ENCODE assay signal across 1 cellular context in genomic region chr19:20278342-20278741, GRCh38.
TF ChIP-seq lines count a peak whose summit lies in the region.

No MANE protein-coding gene starts in this region.

TF ChIP-seq in GM23338, 12 proteins besides CTCF, POLR2A, EP300 and RAD21 (continued from another document):
- no peak for TF ChIP-seq REST (IDR thresholded peaks at IDR 0.05; ENCODE audit: unreplicated experiment)
- no peak for TF ChIP-seq EZH2 (IDR thresholded peaks at IDR 0.05; ENCODE audit: low read depth, unreplicated experiment)
- TF ChIP-seq EZH2phosphoT487 (IDR thresholded peaks at IDR 0.05; ENCODE audit: unreplicated experiment) = no peak
- TF ChIP-seq ZNF331 (CRISPR knock-in tag; IDR thresholded peaks at IDR 0.05; ENCODE audit: low read depth) = no peak
- no peak for TF ChIP-seq NANOG (IDR thresholded peaks at IDR 0.05; ENCODE audit: borderline replicate concordance)
- TF ChIP-seq STAT1 (IDR thresholded peaks at IDR 0.05; ENCODE audit: unreplicated experiment) = no peak
